In genomic region chr9:109977521-109977920, GRCh38 we compare ENCODE assay signal across 1 cellular context.
TF ChIP-seq lines count a peak whose summit lies in the region.

No MANE protein-coding gene starts in this region.

TF ChIP-seq in GM23338, 12 proteins besides CTCF, POLR2A, EP300 and RAD21:
- TF ChIP-seq REST (IDR thresholded peaks at IDR 0.05; ENCODE audit: unreplicated experiment) (no peak), ZNF114 (CRISPR knock-in tag; IDR thresholded peaks at IDR 0.05) (no peak), ETS1 (IDR thresholded peaks at IDR 0.05) (no peak), STAT1 (IDR thresholded peaks at IDR 0.05; ENCODE audit: unreplicated experiment) (no peak), NANOG (IDR thresholded peaks at IDR 0.05; ENCODE audit: borderline replicate concordance) (no peak), CREB1 (CRISPR knock-in tag; IDR thresholded peaks at IDR 0.05; ENCODE audit: low read depth) (no peak), EZH2 (IDR thresholded peaks at IDR 0.05; ENCODE audit: low read depth, unreplicated experiment) (no peak), POLR2AphosphoS5 (IDR thresholded peaks at IDR 0.05; ENCODE audit: low read depth) (no peak)
